8 cellular contexts compared by ENCODE assay signal in genomic region chr1:3724416-3725030, GRCh38. TPM values are rescaled to one million over a fixed set of nuclear protein-coding genes. Genes with fewer than 3 reads are reported as not detected.
DNase-seq lines count a peak whose midpoint lies in the region; TF ChIP-seq lines count a peak whose summit lies in the region.
"Not testable (repeated sequence)": the region's sequence is repeated elsewhere in the genome, so short reads cannot be mapped to it uniquely, and the experiment has no call there.

No MANE protein-coding gene starts in this region.

- not testable (repeated sequence) for H3K27me3 Mint-ChIP-seq in activated CD4-positive, alpha-beta memory T cell treated with anti-CD3 and anti-CD28 coated beads for 36 hours

- H3K4me3 ChIP-seq in KMS-11 (IDR thresholded peaks at IDR 0.05; ENCODE audit: insufficient read depth, low read depth, low read length); OCI-LY7 (ENCODE audit: low read depth, low read length, poor library complexity, severe bottlenecking); cardiac fibroblast (replicated peaks in 1 of 2; ENCODE audit: low read depth in 2 of 2, low read length in 2 of 2); prostate gland; suprapubic skin: not testable (repeated sequence)

- not testable (repeated sequence) for H3K36me3 Mint-ChIP-seq in activated CD4-positive, alpha-beta memory T cell treated with anti-CD3 and anti-CD28 coated beads for 36 hours

- CTCF ChIA-PET in OCI-LY7 (lab: Charles Lee; ENCODE audit: unreplicated experiment), result interaction anchor here (1.0 kb wide), 1 partner anchor 106 kb away, joined by 4 read pairs; no protein-coding TSS in a partner anchor
- CTCF ChIA-PET in activated CD4-positive, alpha-beta memory T cell treated with anti-CD3 and anti-CD28 coated beads for 36 hours (lab: Charles Lee), result interaction anchor here (0.6 to 1.8 kb wide), 29 partner anchors 8 to 1469 kb away, joined by 3 to 18 read pairs (median 4); no protein-coding TSS in a partner anchor

- H2AFZ ChIP-seq in KMS-11 (ENCODE audit: low read depth); OCI-LY7 (ENCODE audit: low read length): not testable (repeated sequence)

- not testable (repeated sequence) for TF ChIP-seq POLR2A in prostate gland (IDR thresholded peaks at IDR 0.05); suprapubic skin (IDR thresholded peaks at IDR 0.05)

- WGBS in prostate gland, result 42% methylated on average over 18 of the region's 18 CpGs
- WGBS in suprapubic skin, result 37% methylated on average over 18 of the region's 18 CpGs

- peak; percentile 92 for TF ChIP-seq CTCF in KMS-11 (conservative IDR thresholded peaks at IDR 0.05; ENCODE audit: low read depth, low read length)
- peak; percentile 92 for TF ChIP-seq CTCF in OCI-LY7 (conservative IDR thresholded peaks at IDR 0.05; ENCODE audit: low read length)
- peak; percentile 97 for TF ChIP-seq CTCF in cardiac fibroblast (IDR thresholded peaks at IDR 0.05; ENCODE audit: low read depth, low read length)
- peak; percentile 91 to 96 (median 94) for TF ChIP-seq CTCF in prostate gland (IDR thresholded peaks at IDR 0.05)
- peak; percentile 62 to 93 for TF ChIP-seq CTCF in suprapubic skin (IDR thresholded peaks at IDR 0.05)

- H3K9me3 ChIP-seq in OCI-LY7 (ENCODE audit: low read length); prostate gland; suprapubic skin: not testable (repeated sequence)

- not testable (repeated sequence) for H3K4me1 ChIP-seq in KMS-11 (ENCODE audit: low read depth, poor library complexity, severe bottlenecking); prostate gland (replicated peaks); suprapubic skin
- peaks cover 11% of the 10 kb centered on the region for H3K4me1 ChIP-seq in OCI-LY7 (ENCODE audit: insufficient read depth, low read length, poor library complexity, severe bottlenecking)

- H3K79me2 ChIP-seq in KMS-11 (ENCODE audit: insufficient read depth, low read depth); OCI-LY7 (ENCODE audit: insufficient read depth, low read depth, low read length): not testable (repeated sequence)

- H3K4me1 Mint-ChIP-seq in activated CD4-positive, alpha-beta memory T cell treated with anti-CD3 and anti-CD28 coated beads for 36 hours (ENCODE audit: low read depth), result not testable (repeated sequence)

- intact Hi-C loops in OCI-LY7 (cut with micrococcal nuclease; ENCODE audit: unreplicated experiment) (loop anchor here (1.0 to 2.0 kb wide), 4 partner anchors 30 to 234 kb away; no protein-coding TSS in a partner anchor), prostate gland (cut with DNase I) (loop anchor here (5.0 kb wide), 1 partner anchor 232 kb away; no protein-coding TSS in a partner anchor)
- intact Hi-C loops in activated CD4-positive, alpha-beta memory T cell treated with anti-CD3 and anti-CD28 coated beads for 36 hours (cut with micrococcal nuclease), result loop anchor here (1.0 to 10.0 kb wide), 3 partner anchors 100 to 270 kb away; partner anchors contain the start of genes ARHGEF16 and TPRG1L

- not testable (repeated sequence) for H3K4me2 ChIP-seq in KMS-11; OCI-LY7 (ENCODE audit: low read length)

- H3K27ac Mint-ChIP-seq in activated CD4-positive, alpha-beta memory T cell treated with anti-CD3 and anti-CD28 coated beads for 36 hours, result not testable (repeated sequence)

- H3K4me3 Mint-ChIP-seq in activated CD4-positive, alpha-beta memory T cell treated with anti-CD3 and anti-CD28 coated beads for 36 hours, result not testable (repeated sequence)

- not testable (repeated sequence) for H3K9me3 Mint-ChIP-seq in activated CD4-positive, alpha-beta memory T cell treated with anti-CD3 and anti-CD28 coated beads for 36 hours

- not testable (repeated sequence) for H3K36me3 ChIP-seq in KMS-11 (ENCODE audit: insufficient read depth); OCI-LY7 (ENCODE audit: insufficient read depth, low read length); prostate gland; suprapubic skin

- not testable (repeated sequence) for H4K20me1 ChIP-seq in KMS-11 (ENCODE audit: insufficient read depth); OCI-LY7 (ENCODE audit: insufficient read depth, low read length)

- not testable (repeated sequence) for H3K9ac ChIP-seq in KMS-11

- POLR2A ChIA-PET in OCI-LY7 (lab: Charles Lee); activated CD4-positive, alpha-beta memory T cell treated with anti-CD3 and anti-CD28 coated beads for 36 hours (lab: Charles Lee): not testable (repeated sequence)

- BruUV-seq in OCI-LY7 (replicated peaks; lab: Mats Ljungman, UMichigan), result not testable (repeated sequence)

- H3K27ac ChIP-seq in KMS-11; OCI-LY7 (ENCODE audit: low read depth, low read length, poor library complexity, severe bottlenecking); prostate gland; suprapubic skin: not testable (repeated sequence)

- H3K9me2 ChIP-seq in OCI-LY7 (ENCODE audit: insufficient read depth, low read length), result not testable (repeated sequence)

- H3K27me3 ChIP-seq in KMS-11 (ENCODE audit: insufficient read depth, low read depth) (peaks cover 69% of the 10 kb centered on the region), suprapubic skin (peaks cover 30% of the 10 kb centered on the region)
- H3K27me3 ChIP-seq in prostate gland (replicated peaks; ENCODE audit: insufficient read depth), result not testable (repeated sequence)

- DNase-seq in DMS79 treated with DMSO at 0.1 percent for 48 hours (lab: John Stamatoyannopoulos, UW) (peak; percentile 81), OCI-LY7 (ENCODE audit: low spot score) (peak; percentile 78), cardiac fibroblast (ENCODE audit: low read depth in 2 of 2) (peak; percentile 64 to 66), hepatic stellate cell (ENCODE audit: low spot score) (peak; percentile 74), prostate gland (ENCODE audit: low spot score) (peak; percentile 59)
- DNase-seq in activated CD4-positive, alpha-beta memory T cell treated with anti-CD3 and anti-CD28 coated beads for 36 hours, result peak; percentile 81
- not testable (repeated sequence) for DNase-seq in suprapubic skin (ENCODE audit: low spot score in 2 of 2)

- TF ChIP-seq EP300 in suprapubic skin (IDR thresholded peaks at IDR 0.05), result not testable (repeated sequence)

RNA-seq across cellular contexts. Expression of gene CCDC27, which starts 27.7 kb away (rescaled TPM):
- total RNA-seq in OCI-LY7 (2014; rRNA removed; shearing (Covaris generic)), result not detected in 2 replicates
- total RNA-seq in OCI-LY7 (2022) (not detected in 2 replicates), prostate gland (under 1 TPM in 1 of 2 donors, not detected in 1; 0.97 TPM), suprapubic skin (not detected)
- total RNA-seq in activated CD4-positive, alpha-beta memory T cell treated with anti-CD3 and anti-CD28 coated beads for 36 hours, result not detected

RNA-seq across cellular contexts. Expression of gene SMIM1, which starts 48.0 kb away (rescaled TPM):
- 3.8 and 7.1 TPM in 2 replicates for total RNA-seq in OCI-LY7 (2014; rRNA removed; shearing (Covaris generic))
- total RNA-seq in OCI-LY7 (2022), result 3.9 and 4.3 TPM in 2 replicates
- 1 to 10 TPM; 2.5 to 2.9 TPM for total RNA-seq in activated CD4-positive, alpha-beta memory T cell treated with anti-CD3 and anti-CD28 coated beads for 36 hours
- total RNA-seq in prostate gland, result 100 to 1,000 TPM in 1 of 2 donors, 10 to 100 TPM in 1; 17.7 to 148 TPM
- 1 to 10 TPM in 3 of 4 donors, not detected in 1; 3.2 to 8.4 (median 3.4) TPM for total RNA-seq in suprapubic skin
